Comparison of ENCODE assay signal across 15 cellular contexts in genomic region chr22:44116331-44116730, GRCh38.
"Had no signal": no experiment of that assay in that cellular context is flagged by ENCODE, and none has a peak within 500 bp of the region (broad histone marks: within the 10 kb centered on the region; RNA-seq: fewer than 3 reads in every experiment).

No MANE protein-coding gene starts in this region.

- H3K9me3 Mint-ChIP-seq: activated T-helper 1 cell treated with anti-CD3 and anti-CD28 coated beads, Interleukin-12 subunit alpha, Interleukin-12 subunit beta, Interleukin-2, Interleukin-4 antibody, amounts not matched to agents 30 ng/mL and 10 ng/mL and 1 ng/mL, durations not matched to agents 14 hours and 24 hours and 36 hours; stimulated activated naive CD8-positive, alpha-beta T cell treated with anti-CD3 and anti-CD28 coated beads, Interleukin-15, amount 100 ng/mL, for 72 hours had no signal

- H3K27me3 ChIP-seq: tibial nerve had no signal

- H3K27ac ChIP-seq: tibial nerve had no signal

- H3K4me3 Mint-ChIP-seq: activated T-helper 1 cell treated with anti-CD3 and anti-CD28 coated beads, Interleukin-12 subunit alpha, Interleukin-12 subunit beta, Interleukin-2, Interleukin-4 antibody, amounts not matched to agents 30 ng/mL and 10 ng/mL and 1 ng/mL, durations not matched to agents 14 hours and 24 hours and 36 hours; nephron progenitor cell; stimulated activated naive CD8-positive, alpha-beta T cell treated with anti-CD3 and anti-CD28 coated beads, Interleukin-15, amount 100 ng/mL, for 72 hours had no signal

- DNase-seq: activated CD4-positive, alpha-beta T cell treated with anti-CD3 and anti-CD28 coated beads for 4 hours; activated CD4-positive, alpha-beta T cell treated with anti-CD3 and anti-CD28 coated beads, Interleukin-2, amount 50 U/mL, for 48 hours; activated CD4-positive, CD25-positive, alpha-beta regulatory T cell; activated naive CD4-positive, alpha-beta T cell; effector CD4-positive, alpha-beta T cell; erythroblast; foreskin fibroblast; mesenchymal stem cell; nephron progenitor cell; occipital lobe; stimulated activated CD4-positive, alpha-beta T cell treated with anti-CD3 and anti-CD28 coated beads, Interleukin-4, amount 100 ng/mL, for 4 hours; stimulated activated naive CD8-positive, alpha-beta T cell treated with anti-CD3 and anti-CD28 coated beads, Interleukin-15, amount 100 ng/mL, for 72 hours; T-helper 9 cell had no signal

- H3K4me3 ChIP-seq: tibial nerve had no signal

- H3K27me3 Mint-ChIP-seq: stimulated activated naive CD8-positive, alpha-beta T cell treated with anti-CD3 and anti-CD28 coated beads, Interleukin-15, amount 100 ng/mL, for 72 hours had no signal

- H3K9me3 ChIP-seq: tibial nerve had no signal

- H3K4me1 ChIP-seq: tibial nerve had no signal

- H3K27ac Mint-ChIP-seq: activated T-helper 1 cell treated with anti-CD3 and anti-CD28 coated beads, Interleukin-12 subunit alpha, Interleukin-12 subunit beta, Interleukin-2, Interleukin-4 antibody, amounts not matched to agents 30 ng/mL and 10 ng/mL and 1 ng/mL, durations not matched to agents 14 hours and 24 hours and 36 hours; nephron progenitor cell had no signal
